9 cellular contexts compared by ENCODE assay signal in the genomic region with DNA sequence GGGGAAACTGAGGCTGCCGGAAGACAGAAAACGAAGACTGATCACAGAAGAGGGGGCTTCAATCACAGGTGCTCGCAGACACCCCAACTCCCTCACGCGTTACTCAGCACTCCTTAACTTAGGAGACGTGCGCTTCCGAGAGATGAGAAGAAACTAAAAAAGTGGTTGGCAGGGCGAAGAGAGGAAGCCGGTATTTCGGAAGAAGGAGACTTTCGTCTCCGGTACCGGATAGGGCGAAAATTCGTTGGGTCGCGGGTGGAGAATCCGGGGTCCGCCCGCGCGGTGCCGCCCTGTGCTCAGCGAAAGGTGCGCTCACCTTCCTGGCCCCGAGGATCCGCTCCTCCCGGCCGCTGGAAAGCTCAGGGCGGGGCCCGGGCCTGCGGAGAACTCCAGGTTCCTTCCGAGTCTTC. TPM values are rescaled to one million over a fixed set of nuclear protein-coding genes. Genes with fewer than 3 reads are reported as not detected.
DNase-seq lines count a peak whose midpoint lies in the region; ATAC-seq, FAIRE-seq and TF ChIP-seq lines count a peak whose summit lies in the region.
"Had no signal": no experiment of that assay in that cellular context is flagged by ENCODE, and none has a peak within 500 bp of the region (broad histone marks: within the 10 kb centered on the region; RNA-seq: fewer than 3 reads in every experiment).

No MANE protein-coding gene starts in this region.

- no peak for DNase-seq in activated CD4-positive, alpha-beta T cell treated with anti-CD3 and anti-CD28 coated beads, Interleukin-2, amount 10 ng/mL, durations not matched to agents 7 days and 5 days
- no peak for DNase-seq in activated CD4-positive, alpha-beta T cell treated with anti-CD3 and anti-CD28 coated beads, Interleukin-2, amount 50 U/mL, for 4 hours
- no peak for DNase-seq in astrocyte of the cerebellum (ENCODE audit: low read depth)
- DNase-seq in HepG2 (ENCODE audit: low spot score): no peak
- no peak for DNase-seq in NCI-H446 (lab: John Stamatoyannopoulos, UW)
- DNase-seq: activated CD4-positive, alpha-beta T cell treated with anti-CD3 and anti-CD28 coated beads for 1 hour had no signal

- H3K4me3 Mint-ChIP-seq in activated CD4-positive, alpha-beta T cell treated with anti-CD3 and anti-CD28 coated beads, Interleukin-2, amount 10 ng/mL, durations not matched to agents 7 days and 5 days: peak overlapping the region; percentile 47

- no peak overlapping the region for H2AFZ ChIP-seq in HepG2 (ENCODE audit: low read length)

- H3K9ac ChIP-seq in HepG2 (ENCODE audit: insufficient read depth, low read depth, low read length): peak overlapping the region; percentile 97

- in situ Hi-C loops in astrocyte of the cerebellum (cut with HindIII; ENCODE audit: low sequenced_read_pairs): no loop called here
- in situ Hi-C loops in HepG2 (cut with HindIII; ENCODE audit: extremely low pct_ligation_motif_present, low pct_unique_long_range_greater_than_20kb): loop anchor here (10.0 kb wide), 1 partner anchor 674 kb away; no protein-coding TSS in a partner anchor

- peaks cover 62% of the 10 kb centered on the region for H3K27me3 Mint-ChIP-seq in activated CD4-positive, alpha-beta T cell treated with anti-CD3 and anti-CD28 coated beads, Interleukin-2, amount 10 ng/mL, durations not matched to agents 7 days and 5 days

- H4K20me1 ChIP-seq in HepG2 (ENCODE audit: insufficient read depth, low read length): no peaks in the 10 kb centered on the region

- TF ChIP-seq EP300 in HepG2 (IDR thresholded peaks at IDR 0.05; ENCODE audit: low read depth in 2 of 2, low read length in 2 of 2) (no peak), HepG2 (CRISPR knock-in tag; IDR thresholded peaks at IDR 0.05; ENCODE audit: borderline replicate concordance) (no peak)

- H3K4me1 Mint-ChIP-seq in activated CD4-positive, alpha-beta T cell treated with anti-CD3 and anti-CD28 coated beads, Interleukin-2, amount 10 ng/mL, durations not matched to agents 7 days and 5 days: peaks cover 26% of the 10 kb centered on the region

- intact Hi-C loops in HepG2 (cut with micrococcal nuclease; ENCODE audit: unreplicated experiment): loop anchor here (1.0 to 10.0 kb wide), 2 partner anchors 35 to 674 kb away; no protein-coding TSS in a partner anchor

- TF ChIP-seq CTCF in astrocyte of the cerebellum (IDR thresholded peaks at IDR 0.05; ENCODE audit: low read depth, low read length, missing control alignments) (no peak), HepG2 (CRISPR knock-in tag; IDR thresholded peaks at IDR 0.05) (no peak)

- H3K9me3 Mint-ChIP-seq in activated CD4-positive, alpha-beta T cell treated with anti-CD3 and anti-CD28 coated beads, Interleukin-2, amount 10 ng/mL, durations not matched to agents 7 days and 5 days: no peaks in the 10 kb centered on the region

- H3K4me1 ChIP-seq in HepG2 (ENCODE audit: insufficient read depth, low read length): peaks cover 52% of the 10 kb centered on the region
- H3K4me1 ChIP-seq in thymus (ENCODE audit: control insufficient read depth, insufficient read depth, low read length): no peaks in the 10 kb centered on the region

- POLR2A ChIA-PET in activated CD4-positive, alpha-beta T cell treated with anti-CD3 and anti-CD28 coated beads, Interleukin-2, amount 10 ng/mL, durations not matched to agents 7 days and 5 days (lab: Charles Lee): no interaction called here
- POLR2A ChIA-PET in HepG2 (lab: Yijun Ruan, JAX): interaction anchor here (1.4 to 3.5 kb wide), 8 partner anchors 11 to 63 kb away, joined by 5 to 56 read pairs (median 16); no protein-coding TSS in a partner anchor

- peak overlapping the region; percentile 40 for H3K4me3 ChIP-seq in astrocyte of the cerebellum (ENCODE audit: low read depth, low read length)
- peak overlapping the region; percentile 72 to 93 (median 81) for H3K4me3 ChIP-seq in HepG2 (replicated peaks in 1 of 3; ENCODE audit: insufficient read depth in 1 of 3, low read depth in 2 of 3, low read length in 3 of 3)
- H3K4me3 ChIP-seq in thymus (ENCODE audit: low read length): peak overlapping the region; percentile 12

- TF ChIP-seq POLR2A in HepG2 (IDR thresholded peaks at IDR 0.05; ENCODE audit: insufficient read depth in 1 of 2, low read depth in 2 of 2, low read length in 2 of 2): peak in 1 of 2 experiments; percentile 29; a peak in 1 of 4 replicates

- 4% methylated on average over 22 of the region's 34 CpGs for WGBS in HepG2 (ENCODE audit: low lambda C conversion rate)
- WGBS in thymus: 5% methylated on average over 34 of the region's 34 CpGs

- ATAC-seq in HepG2: peak; percentile 1
- no peak for ATAC-seq in GM19035 (IDR thresholded peaks at IDR 0.05; ENCODE audit: unreplicated experiment)
- no peak for ATAC-seq in HG03139 (IDR thresholded peaks at IDR 0.05; ENCODE audit: unreplicated experiment)

- BruUV-seq in HepG2 (replicated peaks; lab: Mats Ljungman, UMichigan): no TSS peak

- H3K36me3 ChIP-seq in HepG2 (replicated peaks in 1 of 2; ENCODE audit: control insufficient read depth in 1 of 2, insufficient read depth in 2 of 2, low read length in 2 of 2) (peaks cover 2 to 4% of the 10 kb centered on the region in 2 experiments; a peak in 2 of 5 replicates), thymus (ENCODE audit: control insufficient read depth, insufficient read depth) (no peaks in the 10 kb centered on the region)

- peak overlapping the region; percentile 81 for H3K27ac Mint-ChIP-seq in activated CD4-positive, alpha-beta T cell treated with anti-CD3 and anti-CD28 coated beads, Interleukin-2, amount 10 ng/mL, durations not matched to agents 7 days and 5 days

- no peaks in the 10 kb centered on the region for H3K36me3 Mint-ChIP-seq in activated CD4-positive, alpha-beta T cell treated with anti-CD3 and anti-CD28 coated beads, Interleukin-2, amount 10 ng/mL, durations not matched to agents 7 days and 5 days (ENCODE audit: low read depth)

- no peak for FAIRE-seq in HepG2 (lab: Jason Lieb, UNC)

- H3K79me2 ChIP-seq in HepG2 (ENCODE audit: insufficient read depth, low read length): peaks cover 24% of the 10 kb centered on the region

- TF ChIP-seq RAD21 in HepG2 (CRISPR knock-in tag; IDR thresholded peaks at IDR 0.05): no peak

- peak overlapping the region; percentile 84 for H3K4me2 ChIP-seq in HepG2 (ENCODE audit: low read depth, low read length)

- H3K27me3 ChIP-seq in HepG2 (ENCODE audit: control insufficient read depth in 1 of 2, insufficient read depth in 2 of 2, low read length in 2 of 2) (no peaks in the 10 kb centered on the region), thymus (ENCODE audit: control insufficient read depth, insufficient read depth) (peaks cover 90% of the 10 kb centered on the region)

- H3K27ac ChIP-seq in HepG2 (ENCODE audit: extremely low read length, insufficient read depth, low read length): peak overlapping the region; percentile 81
- no peak overlapping the region for H3K27ac ChIP-seq in thymus (ENCODE audit: low read depth)

- no peaks in the 10 kb centered on the region for H3K9me3 ChIP-seq in HepG2 (ENCODE audit: low read length)
- H3K9me3 ChIP-seq in thymus (ENCODE audit: control insufficient read depth): peaks cover 3% of the 10 kb centered on the region

- CTCF ChIA-PET in activated CD4-positive, alpha-beta T cell treated with anti-CD3 and anti-CD28 coated beads, Interleukin-2, amount 10 ng/mL, durations not matched to agents 7 days and 5 days (lab: Charles Lee): no interaction called here
- CTCF ChIA-PET in HepG2 (lab: Yijun Ruan, JAX; ENCODE audit: low intra/inter-chr PET ratio, low total read pairs): no interaction called here

RNA-seq across cellular contexts. Expression of a gene that starts 0.9 kb away (rescaled TPM):
- not detected for total RNA-seq in activated CD4-positive, alpha-beta T cell treated with anti-CD3 and anti-CD28 coated beads, Interleukin-2, amount 10 ng/mL, durations not matched to agents 7 days and 5 days
- 10.2 and 15.3 TPM in 2 replicates for total RNA-seq in HepG2 (2016; rRNA removed; fragmentation: Illumina TruSeq; extraction: Trizol)
- 3.7 TPM in 2 replicates for total RNA-seq in HepG2 (2016; cell fraction: cytosol; rRNA removed; fragmentation: Illumina TruSeq; extraction: Trizol; ENCODE audit: low read depth)
- 8.3 and 14.7 TPM in 2 replicates for total RNA-seq in HepG2 (2016; cell fraction: insoluble cytoplasmic fraction; rRNA removed; fragmentation: Illumina TruSeq; extraction: Trizol)
- 9.6 and 10.4 TPM in 2 replicates for total RNA-seq in HepG2 (2016; cell fraction: membrane; rRNA removed; fragmentation: Illumina TruSeq; extraction: Trizol)
- 10.9 and 12.4 TPM in 2 replicates for total RNA-seq in HepG2 (2016; cell fraction: nucleus; rRNA removed; fragmentation: Illumina TruSeq; extraction: Trizol)
- 2.8 and 3.0 TPM in 2 replicates for polyA plus RNA-seq in HepG2 (2011; rRNA removed)
- polyA plus RNA-seq in HepG2 (2011; cell fraction: cytosol; rRNA removed): 1.9 and 3.7 TPM in 2 replicates
- 9.5 and 10.4 TPM in 2 replicates for polyA plus RNA-seq in HepG2 (2011; cell fraction: nucleus; rRNA removed)
- polyA plus RNA-seq in HepG2 (2012): 1.0 and 1.6 TPM in 2 replicates
- 2.8 and 3.6 TPM in 2 replicates for polyA plus RNA-seq in HepG2 (2016; cell fraction: cytosol; fragmentation: Illumina TruSeq; extraction: Trizol; ENCODE audit: low read depth)
- polyA plus RNA-seq in HepG2 (2016; cell fraction: insoluble cytoplasmic fraction; fragmentation: Illumina TruSeq; extraction: Trizol; ENCODE audit: low read depth): 13.1 and 15.6 TPM in 2 replicates
- polyA plus RNA-seq in HepG2 (2016; cell fraction: membrane; fragmentation: Illumina TruSeq; extraction: Trizol; ENCODE audit: low read depth): 8.1 and 8.9 TPM in 2 replicates
- polyA plus RNA-seq in HepG2 (2016; cell fraction: nucleus; fragmentation: Illumina TruSeq; extraction: Trizol; ENCODE audit: insufficient read depth, low read depth): 26.2 and 30.9 TPM in 2 replicates
- 3.0 and 6.9 TPM in 2 replicates for polyA minus RNA-seq in HepG2 (2011; rRNA and poly(A)+ RNA removed; ENCODE audit: low replicate concordance)
- 1.5 and 2.4 TPM in 2 replicates for polyA minus RNA-seq in HepG2 (2011; cell fraction: cytosol; rRNA and poly(A)+ RNA removed)
- 4.9 and 5.3 TPM in 2 replicates for polyA minus RNA-seq in HepG2 (2011; cell fraction: nucleus; rRNA and poly(A)+ RNA removed)
- 3.2 TPM for polyA plus RNA-seq in thymus

RNA-seq across cellular contexts. Expression of a gene that starts 53.5 kb away (rescaled TPM):
- total RNA-seq in activated CD4-positive, alpha-beta T cell treated with anti-CD3 and anti-CD28 coated beads, Interleukin-2, amount 10 ng/mL, durations not matched to agents 7 days and 5 days: not detected
- total RNA-seq in HepG2 (2016; rRNA removed; fragmentation: Illumina TruSeq; extraction: Trizol): 0.86 and 1.1 TPM in 2 replicates
- 0.10 and 0.35 TPM in 2 replicates for total RNA-seq in HepG2 (2016; cell fraction: cytosol; rRNA removed; fragmentation: Illumina TruSeq; extraction: Trizol; ENCODE audit: low read depth)
- total RNA-seq in HepG2 (2016; cell fraction: insoluble cytoplasmic fraction; rRNA removed; fragmentation: Illumina TruSeq; extraction: Trizol): 0.92 and 1.3 TPM in 2 replicates
- 1.1 and 1.5 TPM in 2 replicates for total RNA-seq in HepG2 (2016; cell fraction: membrane; rRNA removed; fragmentation: Illumina TruSeq; extraction: Trizol)
- total RNA-seq in HepG2 (2016; cell fraction: nucleus; rRNA removed; fragmentation: Illumina TruSeq; extraction: Trizol): 1.1 and 1.3 TPM in 2 replicates
- polyA plus RNA-seq in HepG2 (2011; rRNA removed): 0.11 and 0.17 TPM in 2 replicates
- polyA plus RNA-seq in HepG2 (2011; cell fraction: cytosol; rRNA removed): 0.05 and 0.09 TPM in 2 replicates
- 0.29 and 0.48 TPM in 2 replicates for polyA plus RNA-seq in HepG2 (2011; cell fraction: nucleus; rRNA removed)
- polyA plus RNA-seq in HepG2 (2012): 0.15 and 0.40 TPM in 2 replicates
- 0.14 and 0.16 TPM in 2 replicates for polyA plus RNA-seq in HepG2 (2016; cell fraction: cytosol; fragmentation: Illumina TruSeq; extraction: Trizol; ENCODE audit: low read depth)
- 1.2 and 1.7 TPM in 2 replicates for polyA plus RNA-seq in HepG2 (2016; cell fraction: insoluble cytoplasmic fraction; fragmentation: Illumina TruSeq; extraction: Trizol; ENCODE audit: low read depth)
- polyA plus RNA-seq in HepG2 (2016; cell fraction: membrane; fragmentation: Illumina TruSeq; extraction: Trizol; ENCODE audit: low read depth): 0.49 and 0.62 TPM in 2 replicates
- 1.8 and 2.4 TPM in 2 replicates for polyA plus RNA-seq in HepG2 (2016; cell fraction: nucleus; fragmentation: Illumina TruSeq; extraction: Trizol; ENCODE audit: insufficient read depth, low read depth)
- not detected in 2 replicates for polyA minus RNA-seq in HepG2 (2011; rRNA and poly(A)+ RNA removed; ENCODE audit: low replicate concordance)
- polyA minus RNA-seq in HepG2 (2011; cell fraction: cytosol; rRNA and poly(A)+ RNA removed): not detected in 2 replicates
- not detected in 2 replicates for polyA minus RNA-seq in HepG2 (2011; cell fraction: nucleus; rRNA and poly(A)+ RNA removed)
- 0.11 TPM for polyA plus RNA-seq in thymus

Comparison
In these comparisons a context has a peak if more than half of its experiments do, and no peak if none do; other contexts are left out.
1. H3K4me3 ChIP-seq: peak in every context shown above with its lines; median percentile 81 in HepG2; 40 in astrocyte of the cerebellum; 12 in thymus.
2. RNA of a gene that starts 0.9 kb away (total RNA-seq): 3.7 to 15.3 TPM in HepG2; not detected in activated CD4-positive, alpha-beta T cell treated with anti-CD3 and anti-CD28 coated beads, Interleukin-2, amount 10 ng/mL, durations not matched to agents 7 days and 5 days; every median in the first group is over 4 times any median in the second.